27 cellular contexts compared by ENCODE assay signal in the genomic region with DNA sequence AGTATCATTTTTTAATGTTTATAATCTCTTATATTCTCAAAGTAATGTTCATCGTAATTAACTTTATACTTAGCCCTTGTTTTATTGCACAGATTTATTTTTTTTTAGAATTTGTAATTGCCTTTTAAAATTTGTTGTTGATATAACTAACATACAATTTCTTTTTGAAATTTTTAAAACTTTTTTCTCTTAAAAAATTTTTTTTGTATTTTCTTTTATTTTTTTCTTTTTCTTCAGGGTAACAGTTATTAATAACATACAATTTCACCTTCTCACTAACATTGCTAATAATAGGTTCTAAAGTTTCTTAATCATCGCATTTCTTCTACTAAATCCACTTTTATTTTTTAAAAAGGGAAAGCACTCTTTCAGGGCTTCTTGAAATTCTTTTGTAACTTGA.
"Had no signal": no experiment of that assay in that cellular context is flagged by ENCODE, and none has a peak within 500 bp of the region (broad histone marks: within the 10 kb centered on the region; RNA-seq: fewer than 3 reads in every experiment).

No MANE protein-coding gene starts in this region.

- H3K36me3 Mint-ChIP-seq: natural killer cell, type B pancreatic cell had no signal

- H3K36me3 ChIP-seq: heart right ventricle, left ventricle myocardium inferior, lower lobe of right lung, ovary, sigmoid colon, stomach, thyroid gland, vagina had no signal

- H3K27ac Mint-ChIP-seq: natural killer cell; stimulated activated effector memory CD8-positive, alpha-beta T cell treated with anti-CD3 and anti-CD28 coated beads, Interleukin-12 subunit alpha, Interleukin-12 subunit beta, amount 100 ng/mL, for 72 hours; type B pancreatic cell had no signal

- ATAC-seq: esophagus mucosa; heart right ventricle; left colon; lower lobe of right lung; natural killer cell; psoas muscle; right cardiac atrium; stimulated activated effector memory CD8-positive, alpha-beta T cell treated with anti-CD3 and anti-CD28 coated beads, Interleukin-12 subunit alpha, Interleukin-12 subunit beta, amount 100 ng/mL, for 72 hours had no signal

- DNase-seq: dorsolateral prefrontal cortex; effector CD4-positive, alpha-beta T cell; glutamatergic neuron; heart right ventricle; hippocampal formation; kidney glomerular epithelial cell; left colon; left ventricle myocardium inferior; lower lobe of right lung; natural killer cell; occipital lobe; ovary; posterior cingulate gyrus; psoas muscle; right cardiac atrium; sigmoid colon; stimulated activated CD4-positive, alpha-beta T cell treated with anti-CD3 and anti-CD28 coated beads, Interleukin-2, amount 100 ng/mL, for 24 hours; stimulated activated CD4-positive, alpha-beta T cell treated with anti-CD3 and anti-CD28 coated beads, Interleukin-4, amount 100 ng/mL, for 24 hours; stimulated activated naive CD4-positive, alpha-beta T cell treated with Interleukin-2 at 50 U/mL for 16 hours; stomach; thyroid gland had no signal

- H3K4me1 Mint-ChIP-seq: natural killer cell had no signal

- H3K27me3 ChIP-seq: dorsolateral prefrontal cortex, heart right ventricle, ovary, sigmoid colon, stomach, thyroid gland, vagina had no signal

- H3K4me3 Mint-ChIP-seq: natural killer cell; stimulated activated effector memory CD8-positive, alpha-beta T cell treated with anti-CD3 and anti-CD28 coated beads, Interleukin-12 subunit alpha, Interleukin-12 subunit beta, amount 100 ng/mL, for 72 hours; type B pancreatic cell had no signal

- FAIRE-seq: colon, islet of Langerhans had no signal

- H3K9me3 ChIP-seq: heart right ventricle, left ventricle myocardium inferior, lower lobe of right lung, ovary, psoas muscle, sigmoid colon, stomach, thyroid gland, vagina had no signal

- H3K9me3 Mint-ChIP-seq: natural killer cell; stimulated activated effector memory CD8-positive, alpha-beta T cell treated with anti-CD3 and anti-CD28 coated beads, Interleukin-12 subunit alpha, Interleukin-12 subunit beta, amount 100 ng/mL, for 72 hours had no signal

- H3K27ac ChIP-seq: dorsolateral prefrontal cortex, heart right ventricle, left ventricle myocardium inferior, ovary, psoas muscle, stomach, thyroid gland, vagina had no signal

- H3K4me1 ChIP-seq: heart right ventricle, left ventricle myocardium inferior, psoas muscle, sigmoid colon, vagina had no signal

- H3K4me3 ChIP-seq: dorsolateral prefrontal cortex, heart right ventricle, left ventricle myocardium inferior, lower lobe of right lung, ovary, psoas muscle, sigmoid colon, stomach, thyroid gland, vagina had no signal
